15 cellular contexts compared by ENCODE assay signal in genomic region chr11:123179571-123179970, GRCh38.
"Had no signal": no experiment of that assay in that cellular context is flagged by ENCODE, and none has a peak within 500 bp of the region (broad histone marks: within the 10 kb centered on the region; RNA-seq: fewer than 3 reads in every experiment).

No MANE protein-coding gene starts in this region.

- H3K9me3 ChIP-seq: adrenal gland, left lung had no signal

- ATAC-seq: activated CD4-positive, alpha-beta T cell treated with anti-CD3 and anti-CD28 coated beads for 36 hours; left lung; naive thymus-derived CD8-positive, alpha-beta T cell; stimulated activated naive CD8-positive, alpha-beta T cell treated with anti-CD3 and anti-CD28 coated beads, Interleukin-15, Interleukin-2, amounts not matched to agents 100 U/mL and 50 U/mL, for 24 hours had no signal

- H3K4me1 ChIP-seq: parathyroid adenoma had no signal

- H3K27me3 ChIP-seq: adrenal gland, cardiac muscle cell, hepatocyte had no signal

- H3K4me2 ChIP-seq: hepatocyte had no signal

- H2AFZ ChIP-seq: hepatocyte, parathyroid adenoma had no signal

- DNase-seq: activated CD4-positive, alpha-beta memory T cell treated with anti-CD3 and anti-CD28 coated beads, Interleukin-2, amount 10 ng/mL, durations not matched to agents 7 days and 5 days; activated CD4-positive, alpha-beta T cell treated with anti-CD3 and anti-CD28 coated beads for 36 hours; activated T-cell treated with anti-CD3 and anti-CD28 coated beads, Interleukin-2, amount 50 U/mL, for 24 hours; adrenal gland; left lung; naive thymus-derived CD8-positive, alpha-beta T cell; retina; stimulated activated CD4-positive, alpha-beta T cell treated with anti-CD3 and anti-CD28 coated beads, Interleukin-4, amount 100 ng/mL, for 24 hours; stimulated activated CD8-positive, alpha-beta memory T cell treated with anti-CD3 and anti-CD28 coated beads, Interleukin-4, amount 100 ng/mL, for 48 hours; stimulated activated naive CD8-positive, alpha-beta T cell treated with anti-CD3 and anti-CD28 coated beads, Interleukin-15, Interleukin-2, amounts not matched to agents 100 U/mL and 50 U/mL, for 24 hours; T-helper 1 cell had no signal

- H3K79me2 ChIP-seq: parathyroid adenoma had no signal

- H3K27ac ChIP-seq: adrenal gland, cardiac muscle cell, hepatocyte, left lung, parathyroid adenoma, VCaP had no signal

- H3K36me3 ChIP-seq: adrenal gland, cardiac muscle cell, left lung had no signal

- H3K4me3 ChIP-seq: adrenal gland, cardiac muscle cell, hepatocyte, left lung had no signal
